Comparison of ENCODE assay signal across 17 cellular contexts in the genomic region with DNA sequence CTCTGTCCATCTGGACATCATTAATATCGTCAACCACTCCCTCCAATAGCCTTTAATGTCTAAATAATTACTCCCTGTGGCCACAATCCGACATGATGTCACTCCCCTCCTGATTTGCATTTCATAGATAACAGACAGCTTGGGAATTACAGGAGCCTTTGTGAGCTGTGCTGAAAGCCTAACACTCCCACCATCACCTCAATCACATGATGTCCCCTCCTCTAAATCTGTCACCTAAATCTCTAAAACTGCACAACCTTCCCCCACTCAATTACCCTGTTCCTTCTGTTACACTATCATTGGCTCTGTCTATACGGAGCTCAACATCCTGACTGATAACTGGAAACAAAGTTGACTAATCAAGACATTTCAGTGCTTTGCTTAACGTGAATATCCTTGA. TPM values are rescaled to one million over a fixed set of nuclear protein-coding genes. Genes with fewer than 3 reads are reported as not detected.
"Had no signal": no experiment of that assay in that cellular context is flagged by ENCODE, and none has a peak within 500 bp of the region (broad histone marks: within the 10 kb centered on the region; RNA-seq: fewer than 3 reads in every experiment).

No MANE protein-coding gene starts in this region.

- H3K4me3 ChIP-seq: ascending aorta, gastrocnemius medialis, heart right ventricle, lung had no signal

- H3K4me3 Mint-ChIP-seq: activated T-helper 1 cell treated with anti-CD3 and anti-CD28 coated beads, Interleukin-12 subunit alpha, Interleukin-12 subunit beta, Interleukin-2, Interleukin-4 antibody, amounts not matched to agents 30 ng/mL and 10 ng/mL and 1 ng/mL, durations not matched to agents 14 hours and 24 hours and 36 hours; stimulated activated memory B cell treated with anti-CD40 and anti-IgM and Interleukin-4, amounts not matched to agents 10 μg/mL and 1 μg/mL and 100 μg/mL, for 72 hours; T-helper 2 cell treated with Interferon-gamma antibody and Interleukin-4, amounts not matched to agents 5 μg/mL and 100 μg/mL, for 36 hours had no signal

- H3K4me1 ChIP-seq: ascending aorta, gastrocnemius medialis, parathyroid adenoma had no signal

- H2AFZ ChIP-seq: parathyroid adenoma had no signal

- H3K27me3 ChIP-seq: ascending aorta had no signal

- H3K27ac Mint-ChIP-seq: activated T-helper 1 cell treated with anti-CD3 and anti-CD28 coated beads, Interleukin-12 subunit alpha, Interleukin-12 subunit beta, Interleukin-2, Interleukin-4 antibody, amounts not matched to agents 30 ng/mL and 10 ng/mL and 1 ng/mL, durations not matched to agents 14 hours and 24 hours and 36 hours; stimulated activated memory B cell treated with anti-CD40 and anti-IgM and Interleukin-4, amounts not matched to agents 10 μg/mL and 1 μg/mL and 100 μg/mL, for 72 hours; T-helper 2 cell treated with Interferon-gamma antibody and Interleukin-4, amounts not matched to agents 5 μg/mL and 100 μg/mL, for 36 hours had no signal

- H3K9me3 ChIP-seq: ascending aorta, gastrocnemius medialis had no signal

- H3K9me3 Mint-ChIP-seq: activated T-helper 1 cell treated with anti-CD3 and anti-CD28 coated beads, Interleukin-12 subunit alpha, Interleukin-12 subunit beta, Interleukin-2, Interleukin-4 antibody, amounts not matched to agents 30 ng/mL and 10 ng/mL and 1 ng/mL, durations not matched to agents 14 hours and 24 hours and 36 hours; T-helper 2 cell treated with Interferon-gamma antibody and Interleukin-4, amounts not matched to agents 5 μg/mL and 100 μg/mL, for 36 hours had no signal

- H3K4me1 Mint-ChIP-seq: stimulated activated memory B cell treated with anti-CD40 and anti-IgM and Interleukin-4, amounts not matched to agents 10 μg/mL and 1 μg/mL and 100 μg/mL, for 72 hours had no signal

- DNase-seq: activated CD4-positive, alpha-beta T cell treated with anti-CD3 and anti-CD28 coated beads, Interleukin-2, amount 50 U/mL, for 1 hour; activated naive CD4-positive, alpha-beta T cell treated with Interleukin-2 at 50 U/mL for 16 hours; dermis blood vessel endothelial cell; gastrocnemius medialis; heart right ventricle; left cardiac atrium; midbrain; stimulated activated CD4-positive, alpha-beta T cell treated with anti-CD3 and anti-CD28 coated beads, Interleukin-12 subunit alpha, Interleukin-12 subunit beta, amount 100 ng/mL, for 4 hours had no signal

- H3K36me3 ChIP-seq: ascending aorta, gastrocnemius medialis, heart right ventricle had no signal

- H3K27ac ChIP-seq: ascending aorta, gastrocnemius medialis, heart right ventricle, parathyroid adenoma had no signal

- H3K79me2 ChIP-seq: parathyroid adenoma had no signal

- H3K36me3 Mint-ChIP-seq: stimulated activated memory B cell treated with anti-CD40 and anti-IgM and Interleukin-4, amounts not matched to agents 10 μg/mL and 1 μg/mL and 100 μg/mL, for 72 hours had no signal

RNA-seq across cellular contexts. Expression of gene NHLH2, which starts 14.3 kb away (rescaled TPM):
- total RNA-seq: activated CD8-positive, alpha-beta memory T cell treated with anti-CD3 and anti-CD28 coated beads for 36 hours; activated T-helper 1 cell treated with anti-CD3 and anti-CD28 coated beads, Interleukin-12 subunit alpha, Interleukin-12 subunit beta, Interleukin-2, Interleukin-4 antibody, amounts not matched to agents 30 ng/mL and 10 ng/mL and 1 ng/mL, durations not matched to agents 14 hours and 24 hours and 36 hours; ascending aorta; chondrocyte; dermis blood vessel endothelial cell; gastrocnemius medialis; heart right ventricle; left cardiac atrium had no signal
- polyA plus RNA-seq: heart right ventricle had no signal

RNA-seq across cellular contexts. Expression of gene CASQ2, which starts 58.1 kb away (rescaled TPM):
- total RNA-seq: activated CD8-positive, alpha-beta memory T cell treated with anti-CD3 and anti-CD28 coated beads for 36 hours; activated T-helper 1 cell treated with anti-CD3 and anti-CD28 coated beads, Interleukin-12 subunit alpha, Interleukin-12 subunit beta, Interleukin-2, Interleukin-4 antibody, amounts not matched to agents 30 ng/mL and 10 ng/mL and 1 ng/mL, durations not matched to agents 14 hours and 24 hours and 36 hours; chondrocyte; dermis blood vessel endothelial cell; epithelial cell of proximal tubule had no signal
